Comparison of ENCODE assay signal across 3 cellular contexts in genomic region chr11:12918667-12919066, GRCh38.
TF ChIP-seq lines count a peak whose summit lies in the region.

No MANE protein-coding gene starts in this region.

TF ChIP-seq in HepG2, 621 proteins besides CTCF, POLR2A, EP300 and RAD21:
- TF ChIP-seq MAFK (conservative IDR thresholded peaks at IDR 0.05 in 1 of 2, IDR thresholded peaks at IDR 0.05 in 1 of 2; ENCODE audit: low read length in 2 of 2) (peak; percentile 93 to 97), MAFF (IDR thresholded peaks at IDR 0.05; ENCODE audit: low read depth, low read length) (peak; percentile 95), PAXIP1 (CRISPR knock-in tag; conservative IDR thresholded peaks at IDR 0.05) (no peak)

TF ChIP-seq in IMR-90, 13 proteins besides CTCF, POLR2A, EP300 and RAD21:
- no peak for TF ChIP-seq NFE2L2 (IDR thresholded peaks at IDR 0.05; ENCODE audit: low read depth, low read length)
- peak; percentile 96 for TF ChIP-seq MAFK (IDR thresholded peaks at IDR 0.05; ENCODE audit: low read depth, low read length)

TF ChIP-seq in H1, 55 proteins besides CTCF, POLR2A, EP300 and RAD21:
- TF ChIP-seq CEBPB (IDR thresholded peaks at IDR 0.05; ENCODE audit: low read depth, low read length), result no peak
- no peak for TF ChIP-seq KDM1A (IDR thresholded peaks at IDR 0.05; ENCODE audit: borderline replicate concordance, low read length)
- peak; percentile 78 for TF ChIP-seq MAFK (IDR thresholded peaks at IDR 0.05; ENCODE audit: low read depth, low read length)
TF ChIP-seq in H1: peak in this region for 1.
